1 cellular context compared by ENCODE assay signal in genomic region chr3:9111349-9112265, GRCh38.
TF ChIP-seq lines count a peak whose summit lies in the region.

No MANE protein-coding gene starts in this region.

TF ChIP-seq in GM23338, 12 proteins besides CTCF, POLR2A, EP300 and RAD21 (continued from another document):
- no peak for TF ChIP-seq ZNF462 (CRISPR knock-in tag; IDR thresholded peaks at IDR 0.05)
- no peak for TF ChIP-seq ETS1 (IDR thresholded peaks at IDR 0.05)
- no peak for TF ChIP-seq STAT1 (IDR thresholded peaks at IDR 0.05; ENCODE audit: unreplicated experiment)
- TF ChIP-seq NANOG (IDR thresholded peaks at IDR 0.05; ENCODE audit: borderline replicate concordance), result no peak
